In the genomic region with DNA sequence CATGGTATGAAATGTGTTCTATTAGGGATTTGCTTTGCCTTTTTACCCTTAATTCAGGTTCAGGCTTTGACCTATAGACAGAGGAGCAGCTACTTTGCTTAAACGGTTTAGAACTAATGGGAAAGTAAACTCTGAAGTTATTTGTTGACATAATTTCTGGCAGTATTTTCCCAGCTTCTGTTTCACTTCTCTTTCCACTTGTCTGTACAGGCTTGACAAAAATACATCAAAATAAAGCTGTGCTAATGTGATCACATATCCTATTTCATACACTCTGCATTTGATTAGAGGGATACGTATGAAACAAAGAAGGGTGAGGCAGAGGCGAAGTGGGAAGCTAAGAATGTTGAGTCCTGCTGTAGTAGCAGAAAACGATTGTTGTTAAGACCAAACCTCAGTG, we compare ENCODE assay signal across 1 cellular context.
TF ChIP-seq lines count a peak whose summit lies in the region.

No MANE protein-coding gene starts in this region.

TF ChIP-seq in HEK293, 187 proteins besides CTCF, POLR2A, EP300 and RAD21 (continued from another document):
- TF ChIP-seq, protein P1, sequence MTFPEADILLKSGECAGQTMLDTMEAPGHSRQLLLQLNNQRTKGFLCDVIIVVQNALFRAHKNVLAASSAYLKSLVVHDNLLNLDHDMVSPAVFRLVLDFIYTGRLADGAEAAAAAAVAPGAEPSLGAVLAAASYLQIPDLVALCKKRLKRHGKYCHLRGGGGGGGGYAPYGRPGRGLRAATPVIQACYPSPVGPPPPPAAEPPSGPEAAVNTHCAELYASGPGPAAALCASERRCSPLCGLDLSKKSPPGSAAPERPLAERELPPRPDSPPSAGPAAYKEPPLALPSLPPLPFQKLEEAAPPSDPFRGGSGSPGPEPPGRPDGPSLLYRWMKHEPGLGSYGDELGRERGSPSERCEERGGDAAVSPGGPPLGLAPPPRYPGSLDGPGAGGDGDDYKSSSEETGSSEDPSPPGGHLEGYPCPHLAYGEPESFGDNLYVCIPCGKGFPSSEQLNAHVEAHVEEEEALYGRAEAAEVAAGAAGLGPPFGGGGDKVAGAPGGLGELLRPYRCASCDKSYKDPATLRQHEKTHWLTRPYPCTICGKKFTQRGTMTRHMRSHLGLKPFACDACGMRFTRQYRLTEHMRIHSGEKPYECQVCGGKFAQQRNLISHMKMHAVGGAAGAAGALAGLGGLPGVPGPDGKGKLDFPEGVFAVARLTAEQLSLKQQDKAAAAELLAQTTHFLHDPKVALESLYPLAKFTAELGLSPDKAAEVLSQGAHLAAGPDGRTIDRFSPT (tag by site-specific recombination; IDR thresholded peaks at IDR 0.05) = no peak
- no peak for TF ChIP-seq ZNF473 (tag by site-specific recombination; IDR thresholded peaks at IDR 0.05)
- TF ChIP-seq ZNF701 (tag by site-specific recombination; IDR thresholded peaks at IDR 0.05) = no peak
- no peak for TF ChIP-seq ZNF658 (tag by site-specific recombination; IDR thresholded peaks at IDR 0.05)
- no peak for TF ChIP-seq ZNF561 (tag by site-specific recombination; IDR thresholded peaks at IDR 0.05; ENCODE audit: borderline replicate concordance)
- no peak for TF ChIP-seq ZNF510 (tag by site-specific recombination; IDR thresholded peaks at IDR 0.05; ENCODE audit: insufficient replicate concordance)
- no peak for TF ChIP-seq ZNF398 (tag by site-specific recombination; IDR thresholded peaks at IDR 0.05)
